In genomic region chr17:8384801-8385335, GRCh38 we compare ENCODE assay signal across 1 cellular context.
TF ChIP-seq lines count a peak whose summit lies in the region.

No MANE protein-coding gene starts in this region.

TF ChIP-seq in SK-N-SH, 30 proteins besides CTCF, POLR2A, EP300 and RAD21 (continued from another document):
- TF ChIP-seq ZBTB33 (IDR thresholded peaks at IDR 0.05; ENCODE audit: borderline replicate concordance, low read depth) (0 out of 2 replicates have a peak, but pooled peaks have one; percentile 20), MEF2A (IDR thresholded peaks at IDR 0.05; ENCODE audit: borderline replicate concordance, low read depth) (0 out of 2 replicates have a peak, but pooled peaks have one; percentile 25), FOXJ3 (CRISPR knock-in tag; IDR thresholded peaks at IDR 0.05) (no peak), CHD2 (IDR thresholded peaks at IDR 0.05; ENCODE audit: low read length, partially characterized antibody) (no peak), MXI1 (IDR thresholded peaks at IDR 0.05; ENCODE audit: low read depth, low read length) (no peak), MAX (IDR thresholded peaks at IDR 0.05; ENCODE audit: low read depth) (peak; percentile 97), FOSL2 (IDR thresholded peaks at IDR 0.05; ENCODE audit: borderline replicate concordance, low read depth) (peak; percentile 25; the same call in 1 of the 2 replicates), TCF12 (IDR thresholded peaks at IDR 0.05) (peak; percentile 58), GABPA (IDR thresholded peaks at IDR 0.05; ENCODE audit: low read depth) (no peak), IRF3 (IDR thresholded peaks at IDR 0.05; ENCODE audit: low read depth, low read length) (no peak), JUND (IDR thresholded peaks at IDR 0.05) (peak; percentile 60; the same call in 1 of the 2 replicates), EZH2phosphoT487 (IDR thresholded peaks at IDR 0.05; ENCODE audit: borderline replicate concordance, low read depth) (no peak)
- TF ChIP-seq, protein P1, sequence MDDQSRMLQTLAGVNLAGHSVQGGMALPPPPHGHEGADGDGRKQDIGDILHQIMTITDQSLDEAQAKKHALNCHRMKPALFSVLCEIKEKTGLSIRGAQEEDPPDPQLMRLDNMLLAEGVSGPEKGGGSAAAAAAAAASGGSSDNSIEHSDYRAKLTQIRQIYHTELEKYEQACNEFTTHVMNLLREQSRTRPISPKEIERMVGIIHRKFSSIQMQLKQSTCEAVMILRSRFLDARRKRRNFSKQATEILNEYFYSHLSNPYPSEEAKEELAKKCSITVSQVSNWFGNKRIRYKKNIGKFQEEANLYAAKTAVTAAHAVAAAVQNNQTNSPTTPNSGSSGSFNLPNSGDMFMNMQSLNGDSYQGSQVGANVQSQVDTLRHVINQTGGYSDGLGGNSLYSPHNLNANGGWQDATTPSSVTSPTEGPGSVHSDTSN (IDR thresholded peaks at IDR 0.05) = 0 out of 2 replicates have a peak, but pooled peaks have one; percentile 34
- TF ChIP-seq, protein P2, sequence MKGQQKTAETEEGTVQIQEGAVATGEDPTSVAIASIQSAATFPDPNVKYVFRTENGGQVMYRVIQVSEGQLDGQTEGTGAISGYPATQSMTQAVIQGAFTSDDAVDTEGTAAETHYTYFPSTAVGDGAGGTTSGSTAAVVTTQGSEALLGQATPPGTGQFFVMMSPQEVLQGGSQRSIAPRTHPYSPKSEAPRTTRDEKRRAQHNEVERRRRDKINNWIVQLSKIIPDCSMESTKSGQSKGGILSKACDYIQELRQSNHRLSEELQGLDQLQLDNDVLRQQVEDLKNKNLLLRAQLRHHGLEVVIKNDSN (IDR thresholded peaks at IDR 0.05; ENCODE audit: borderline replicate concordance, low read depth) = peak; percentile 14; the same call in 1 of the 2 replicates
